8 cellular contexts compared by ENCODE assay signal in the genomic region with DNA sequence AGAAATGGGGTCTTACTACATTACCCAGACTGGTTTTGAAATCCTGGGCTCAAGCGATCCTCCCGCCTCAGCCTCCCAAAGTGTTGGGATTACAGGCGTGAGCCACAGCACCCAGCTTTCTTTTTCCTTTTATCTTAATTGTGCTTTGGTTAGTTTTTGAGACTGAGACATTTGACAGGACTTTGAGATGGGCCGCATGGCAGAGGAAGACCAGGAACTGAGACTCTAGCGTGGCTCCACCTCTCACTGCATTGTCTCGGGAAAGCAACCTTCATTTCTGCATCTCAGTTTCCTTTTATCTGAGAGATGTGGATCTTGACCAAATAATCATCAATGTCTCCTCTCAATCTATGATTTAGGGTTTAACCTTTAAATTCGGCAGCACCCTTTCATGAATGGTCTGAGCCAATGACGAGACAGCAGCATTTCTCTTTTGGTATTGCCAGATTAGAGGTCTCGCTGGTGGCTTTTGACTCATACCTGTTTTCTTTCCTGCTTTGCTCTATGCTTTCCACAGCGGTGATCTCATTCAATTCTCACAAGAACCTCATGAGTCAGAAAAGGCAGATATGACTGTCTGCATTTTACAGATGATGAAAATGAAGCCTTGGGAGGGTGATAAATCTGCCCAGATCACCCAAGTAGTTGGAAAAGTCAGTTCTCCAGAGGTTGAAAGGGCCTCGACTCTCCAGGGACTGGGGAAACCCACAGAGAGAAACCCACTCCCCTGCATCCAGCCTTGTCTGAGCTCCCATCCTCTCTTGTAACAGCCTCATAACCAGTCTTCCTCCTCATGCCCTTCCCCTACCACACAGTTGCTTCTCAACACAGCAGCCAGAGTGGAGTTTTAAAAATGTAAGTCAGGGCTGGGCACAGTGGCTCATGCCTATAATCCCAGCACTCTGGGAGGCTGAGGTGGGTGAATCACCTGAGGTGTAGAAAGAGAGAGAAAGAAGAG.
A peak's percentile ranks its signal among the peaks of the same experiment; 100 is the strongest.
DNase-seq lines count a peak whose midpoint lies in the region; ATAC-seq and TF ChIP-seq lines count a peak whose summit lies in the region.

No MANE protein-coding gene starts in this region.

- peak; percentile 42 for DNase-seq in activated CD4-positive, CD25-positive, alpha-beta regulatory T cell treated with anti-CD3 and anti-CD28 coated beads, Interleukin-2, amount 50 U/mL, for 72 hours
- DNase-seq in foreskin keratinocyte, result peak; percentile 88 to 95
- DNase-seq in left colon, result no peak
- no peak for DNase-seq in right atrium auricular region (ENCODE audit: low spot score)
- DNase-seq in NOMO-1 (lab: John Stamatoyannopoulos, UW; ENCODE audit: unreplicated experiment in 2 of 2), result no peak
- no peak for DNase-seq in NCI-H1105 (lab: John Stamatoyannopoulos, UW)

- peaks cover 34% of the 10 kb centered on the region for H3K27me3 ChIP-seq in foreskin keratinocyte
- H3K27me3 ChIP-seq in right atrium auricular region, result no peaks in the 10 kb centered on the region

- H3K4me1 ChIP-seq in foreskin keratinocyte, result peaks cover 9% of the 10 kb centered on the region
- no peaks in the 10 kb centered on the region for H3K4me1 ChIP-seq in right atrium auricular region

- intact Hi-C loops in left colon (cut with DNase I, micrococcal nuclease), result no loop called here

- no peaks in the 10 kb centered on the region for H3K9me3 ChIP-seq in right atrium auricular region

- no peak for TF ChIP-seq CTCF in foreskin keratinocyte (conservative IDR thresholded peaks at IDR 0.05)
- no peak for TF ChIP-seq CTCF in right atrium auricular region (IDR thresholded peaks at IDR 0.05)

- peak overlapping the region; percentile 61 for H3K27ac ChIP-seq in foreskin keratinocyte
- no peak overlapping the region for H3K27ac ChIP-seq in right atrium auricular region

- H3K4me3 ChIP-seq in right atrium auricular region, result no peak overlapping the region

- H3K36me3 ChIP-seq in right atrium auricular region, result no peaks in the 10 kb centered on the region

- ATAC-seq in GM18861 (IDR thresholded peaks at IDR 0.05; ENCODE audit: unreplicated experiment), result peak; percentile 85
- peak; percentile 74 for ATAC-seq in HG02938 (IDR thresholded peaks at IDR 0.05; ENCODE audit: unreplicated experiment)
- ATAC-seq in foreskin keratinocyte, result peak; percentile 91
- ATAC-seq in left colon, result no peak

Comparison
In these comparisons a context has a peak if more than half of its experiments do, and no peak if none do; other contexts are left out.
1. DNase-seq: peak in activated CD4-positive, CD25-positive, alpha-beta regulatory T cell treated with anti-CD3 and anti-CD28 coated beads, Interleukin-2, amount 50 U/mL, for 72 hours (single experiment) and foreskin keratinocyte (2 of 2); none in left colon (0 of 2), right atrium auricular region (single experiment), NOMO-1 (0 of 2) and NCI-H1105 (single experiment).